ENCODE assay signal across 8 cellular contexts in the genomic region with DNA sequence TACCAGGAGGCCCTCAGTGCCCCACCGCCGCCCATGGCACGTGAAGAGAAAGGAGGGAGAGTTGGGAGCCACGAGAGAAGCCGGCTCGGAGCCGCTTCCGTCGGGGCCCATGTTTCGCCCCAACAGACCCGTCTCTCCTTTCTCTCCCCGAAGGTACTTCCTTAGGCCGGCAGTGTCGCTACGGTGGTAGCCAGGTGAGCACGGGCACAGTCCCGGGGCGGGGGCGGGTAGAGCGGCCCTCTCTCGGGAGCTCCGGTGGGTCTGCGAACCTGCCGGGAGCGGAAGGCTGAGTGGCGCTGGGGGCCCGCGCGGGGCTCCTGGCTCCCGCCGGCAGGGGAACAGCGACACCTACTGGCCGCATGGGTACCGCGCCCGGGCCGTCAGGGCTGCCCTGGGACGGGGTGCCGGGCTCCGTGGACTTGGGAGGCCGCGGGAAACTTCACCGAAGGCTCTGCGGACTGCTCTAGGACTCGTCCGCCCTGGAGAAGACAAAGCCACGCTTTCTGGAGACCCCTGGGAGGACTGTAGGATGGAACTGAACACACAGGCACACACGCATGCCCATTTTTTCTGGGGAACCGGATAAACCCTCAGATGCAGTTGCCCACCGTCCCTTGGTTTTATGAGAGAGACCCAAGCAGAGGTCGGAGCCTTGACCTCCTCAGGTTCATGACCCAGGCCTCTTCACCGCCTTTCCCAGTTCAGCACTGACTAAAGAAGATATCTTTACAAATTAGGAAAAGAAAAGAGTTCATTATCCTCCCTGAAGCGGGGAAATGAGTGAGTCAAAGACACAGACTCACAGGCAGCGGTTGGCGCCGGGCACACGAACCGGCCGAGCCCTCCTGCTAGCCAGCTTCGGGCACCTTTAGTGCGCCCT.
DNase-seq lines count a peak whose midpoint lies in the region; ATAC-seq lines count a peak whose summit lies in the region.

No MANE protein-coding gene starts in this region.

- peak; percentile 26 for DNase-seq in NCI-H2196 (lab: John Stamatoyannopoulos, UW; ENCODE audit: unreplicated experiment)
- DNase-seq in NCI-H2196 treated with DMSO at 0.1 percent for 48 hours (lab: John Stamatoyannopoulos, UW; ENCODE audit: unreplicated experiment) = no peak
- DNase-seq in NCI-H146 (lab: John Stamatoyannopoulos, UW) = peak; percentile 63
- peak; percentile 53 for DNase-seq in activated CD4-positive, CD25-positive, alpha-beta regulatory T cell treated with anti-CD3 and anti-CD28 coated beads, Interleukin-2, amount 50 U/mL, for 16 hours (ENCODE audit: low read depth, low spot score)
- peak in 42 of 61 donors; percentile 27 to 90 (median 76) for DNase-seq in caudate nucleus (lab: John Stamatoyannopoulos, UW)
- DNase-seq in left kidney (ENCODE audit: low read depth, low spot score) = peak; percentile 85
- DNase-seq in stimulated activated CD4-positive, alpha-beta T cell treated with anti-CD3 and anti-CD28 coated beads, Interleukin-2, amount 100 ng/mL, for 4 hours (ENCODE audit: low read depth) = peak; percentile 51

- ATAC-seq in HG02763 (IDR thresholded peaks at IDR 0.05; ENCODE audit: unreplicated experiment) = peak; percentile 79

- peak overlapping the region; percentile 98 for H3K27ac ChIP-seq in caudate nucleus (ENCODE audit: low read depth, low read length)
